In the genomic region with DNA sequence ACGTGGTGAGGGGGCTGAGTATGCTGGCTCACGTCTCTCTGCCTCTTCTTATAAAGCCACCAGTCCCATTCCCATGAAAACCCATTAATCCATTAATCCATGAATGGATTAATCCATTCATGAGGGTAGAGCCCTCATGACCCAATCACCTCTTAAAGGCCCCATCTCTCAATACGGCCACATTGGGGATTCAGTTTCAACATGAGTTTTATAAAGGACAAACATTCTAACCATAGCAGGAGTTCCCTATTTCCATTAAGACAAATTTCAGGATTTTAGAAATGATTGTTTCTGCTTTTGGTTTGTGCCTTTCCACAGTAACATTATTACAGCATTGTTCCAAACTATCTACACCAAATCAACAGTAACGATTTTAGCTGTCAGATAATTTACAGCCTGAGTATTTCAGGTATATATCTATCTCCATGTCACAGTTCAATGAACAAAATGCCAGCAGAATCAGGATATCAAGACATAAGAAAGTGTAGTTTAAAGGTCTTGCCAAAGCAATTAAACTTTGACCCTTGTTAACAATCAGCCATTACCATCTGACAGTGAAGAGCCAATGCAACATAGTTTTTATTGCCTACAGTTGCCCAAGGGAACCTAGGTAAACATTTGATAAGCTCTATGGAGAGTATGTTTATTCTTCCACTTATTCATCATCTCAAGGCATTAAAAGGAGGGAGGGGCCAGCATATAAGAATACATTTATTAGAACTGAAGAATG, we compare ENCODE assay signal across 1 cellular context.
TF ChIP-seq lines count a peak whose summit lies in the region.

No MANE protein-coding gene starts in this region.

TF ChIP-seq in SK-N-SH, 30 proteins besides CTCF, POLR2A, EP300 and RAD21 (continued from another document):
- no peak for TF ChIP-seq CHD2 (IDR thresholded peaks at IDR 0.05; ENCODE audit: low read length, partially characterized antibody)
- TF ChIP-seq MEF2A (IDR thresholded peaks at IDR 0.05; ENCODE audit: borderline replicate concordance, low read depth) = no peak
- TF ChIP-seq TCF12 (IDR thresholded peaks at IDR 0.05) = no peak
- TF ChIP-seq, protein P1, sequence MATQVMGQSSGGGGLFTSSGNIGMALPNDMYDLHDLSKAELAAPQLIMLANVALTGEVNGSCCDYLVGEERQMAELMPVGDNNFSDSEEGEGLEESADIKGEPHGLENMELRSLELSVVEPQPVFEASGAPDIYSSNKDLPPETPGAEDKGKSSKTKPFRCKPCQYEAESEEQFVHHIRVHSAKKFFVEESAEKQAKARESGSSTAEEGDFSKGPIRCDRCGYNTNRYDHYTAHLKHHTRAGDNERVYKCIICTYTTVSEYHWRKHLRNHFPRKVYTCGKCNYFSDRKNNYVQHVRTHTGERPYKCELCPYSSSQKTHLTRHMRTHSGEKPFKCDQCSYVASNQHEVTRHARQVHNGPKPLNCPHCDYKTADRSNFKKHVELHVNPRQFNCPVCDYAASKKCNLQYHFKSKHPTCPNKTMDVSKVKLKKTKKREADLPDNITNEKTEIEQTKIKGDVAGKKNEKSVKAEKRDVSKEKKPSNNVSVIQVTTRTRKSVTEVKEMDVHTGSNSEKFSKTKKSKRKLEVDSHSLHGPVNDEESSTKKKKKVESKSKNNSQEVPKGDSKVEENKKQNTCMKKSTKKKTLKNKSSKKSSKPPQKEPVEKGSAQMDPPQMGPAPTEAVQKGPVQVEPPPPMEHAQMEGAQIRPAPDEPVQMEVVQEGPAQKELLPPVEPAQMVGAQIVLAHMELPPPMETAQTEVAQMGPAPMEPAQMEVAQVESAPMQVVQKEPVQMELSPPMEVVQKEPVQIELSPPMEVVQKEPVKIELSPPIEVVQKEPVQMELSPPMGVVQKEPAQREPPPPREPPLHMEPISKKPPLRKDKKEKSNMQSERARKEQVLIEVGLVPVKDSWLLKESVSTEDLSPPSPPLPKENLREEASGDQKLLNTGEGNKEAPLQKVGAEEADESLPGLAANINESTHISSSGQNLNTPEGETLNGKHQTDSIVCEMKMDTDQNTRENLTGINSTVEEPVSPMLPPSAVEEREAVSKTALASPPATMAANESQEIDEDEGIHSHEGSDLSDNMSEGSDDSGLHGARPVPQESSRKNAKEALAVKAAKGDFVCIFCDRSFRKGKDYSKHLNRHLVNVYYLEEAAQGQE (IDR thresholded peaks at IDR 0.05; ENCODE audit: low read depth, low read length) = no peak
- no peak for TF ChIP-seq EZH2phosphoT487 (IDR thresholded peaks at IDR 0.05; ENCODE audit: borderline replicate concordance, low read depth)
- TF ChIP-seq, protein P2, sequence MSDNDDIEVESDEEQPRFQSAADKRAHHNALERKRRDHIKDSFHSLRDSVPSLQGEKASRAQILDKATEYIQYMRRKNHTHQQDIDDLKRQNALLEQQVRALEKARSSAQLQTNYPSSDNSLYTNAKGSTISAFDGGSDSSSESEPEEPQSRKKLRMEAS (IDR thresholded peaks at IDR 0.05; ENCODE audit: low read depth) = no peak
- TF ChIP-seq GABPA (IDR thresholded peaks at IDR 0.05; ENCODE audit: low read depth) = no peak
- TF ChIP-seq SMC3 (IDR thresholded peaks at IDR 0.05; ENCODE audit: low read depth, low read length) = no peak
TF ChIP-seq in SK-N-SH: peak in this region for 0.
